Comparison of ENCODE assay signal across 8 cellular contexts in genomic region chr1:184387871-184388670, GRCh38. TPM values are rescaled to one million over a fixed set of nuclear protein-coding genes. Genes with fewer than 3 reads are reported as not detected.
DNase-seq lines count a peak whose midpoint lies in the region; ATAC-seq and TF ChIP-seq lines count a peak whose summit lies in the region.

No MANE protein-coding gene starts in this region.

- H3K27ac ChIP-seq in GM23338 (ENCODE audit: low read depth) (no peak overlapping the region), SJCRH30 (no peak overlapping the region), colonic mucosa (peak overlapping the region; percentile 75)

- H3K36me3 Mint-ChIP-seq in GM23338 (ENCODE audit: low read depth) = no peaks in the 10 kb centered on the region; the same call in 2 of the 3 replicates
- peaks cover 7% of the 10 kb centered on the region for H3K36me3 Mint-ChIP-seq in stimulated activated effector memory CD8-positive, alpha-beta T cell treated with anti-CD3 and anti-CD28 coated beads, Interleukin-12 subunit alpha, Interleukin-12 subunit beta, amount 100 ng/mL, for 72 hours

- peaks cover 9% of the 10 kb centered on the region; the same call in 1 of the 2 replicates for H3K27me3 ChIP-seq in GM23338 (ENCODE audit: insufficient read depth)
- H3K27me3 ChIP-seq in SJCRH30 = no peaks in the 10 kb centered on the region; the same call in 1 of the 2 replicates
- H3K27me3 ChIP-seq in colonic mucosa = no peaks in the 10 kb centered on the region

- H3K9me3 ChIP-seq in SJCRH30 (replicated peaks) = no peaks in the 10 kb centered on the region
- H3K9me3 ChIP-seq in colonic mucosa = no peaks in the 10 kb centered on the region

- TF ChIP-seq CTCF in AG09319 (IDR thresholded peaks at IDR 0.05; ENCODE audit: low read depth, low read length) (no peak; the same call in none of the 2 replicates), GM23338 (conservative IDR thresholded peaks at IDR 0.05; ENCODE audit: low read depth in 2 of 2) (no peak), colonic mucosa (IDR thresholded peaks at IDR 0.05) (no peak)

- peak overlapping the region; percentile 94 for H3K4me2 ChIP-seq in GM23338

- H3K9me2 ChIP-seq in GM23338 (ENCODE audit: insufficient read depth) = no peaks in the 10 kb centered on the region

- DNase-seq in AG09319 (ENCODE audit: extremely low read depth, low read depth) (peak; percentile 48), GM23338 (ENCODE audit: low spot score) (peak; percentile 45), SJCRH30 (peak; percentile 8 to 32), colonic mucosa (peak; percentile 63), left kidney (ENCODE audit: low read depth, low spot score) (peak; percentile 70), MV-4-11 (lab: John Stamatoyannopoulos, UW) (no peak)
- DNase-seq in stimulated activated effector memory CD8-positive, alpha-beta T cell treated with anti-CD3 and anti-CD28 coated beads, Interleukin-12 subunit alpha, Interleukin-12 subunit beta, amount 100 ng/mL, for 72 hours (ENCODE audit: low spot score in 2 of 2) = peak in 1 of 2 donors; percentile 57

- H3K27me3 Mint-ChIP-seq in GM23338 (ENCODE audit: insufficient read depth, low read depth, poor library complexity) = peaks cover 10% of the 10 kb centered on the region

- H3K9me3 Mint-ChIP-seq in GM23338 = no peaks in the 10 kb centered on the region; the same call in 2 of the 3 replicates
- no peaks in the 10 kb centered on the region for H3K9me3 Mint-ChIP-seq in stimulated activated effector memory CD8-positive, alpha-beta T cell treated with anti-CD3 and anti-CD28 coated beads, Interleukin-12 subunit alpha, Interleukin-12 subunit beta, amount 100 ng/mL, for 72 hours

- peak overlapping the region; percentile 60 to 89 for H3K9ac ChIP-seq in colonic mucosa (ENCODE audit: low read depth in 2 of 2, low read length in 2 of 2)

- no peak for ATAC-seq in GM23338
- ATAC-seq in stimulated activated effector memory CD8-positive, alpha-beta T cell treated with anti-CD3 and anti-CD28 coated beads, Interleukin-12 subunit alpha, Interleukin-12 subunit beta, amount 100 ng/mL, for 72 hours = peak; percentile 55
- ATAC-seq in HG03457 (IDR thresholded peaks at IDR 0.05; ENCODE audit: unreplicated experiment) = no peak

- H3F3A ChIP-seq in GM23338 (replicated peaks; ENCODE audit: low read depth) = no peaks in the 10 kb centered on the region

- peak overlapping the region; percentile 88; the same call in 1 of the 2 replicates for H2AFZ ChIP-seq in GM23338

- H3K4me3 ChIP-seq in GM23338 (peak overlapping the region; percentile 94), SJCRH30 (peak overlapping the region; percentile 71), colonic mucosa (peak overlapping the region; percentile 80)

- H3K4me1 Mint-ChIP-seq in GM23338 = peaks cover 58% of the 10 kb centered on the region
- peaks cover 30% of the 10 kb centered on the region for H3K4me1 Mint-ChIP-seq in stimulated activated effector memory CD8-positive, alpha-beta T cell treated with anti-CD3 and anti-CD28 coated beads, Interleukin-12 subunit alpha, Interleukin-12 subunit beta, amount 100 ng/mL, for 72 hours

- peaks cover 56% of the 10 kb centered on the region for H3K79me2 ChIP-seq in GM23338 (replicated peaks; ENCODE audit: insufficient read depth)

- intact Hi-C loops in colonic mucosa (cut with DNase I) = loop anchor here (10.0 kb wide), 1 partner anchor 277 kb away; no protein-coding TSS in a partner anchor

- peaks cover 22% of the 10 kb centered on the region for H4K20me1 ChIP-seq in GM23338 (replicated peaks; ENCODE audit: insufficient read depth)

- H3K36me3 ChIP-seq in GM23338 (ENCODE audit: insufficient read depth) = no peaks in the 10 kb centered on the region
- no peaks in the 10 kb centered on the region for H3K36me3 ChIP-seq in SJCRH30
- no peaks in the 10 kb centered on the region for H3K36me3 ChIP-seq in colonic mucosa

- H3K4me1 ChIP-seq in GM23338 (ENCODE audit: insufficient read depth) (peaks cover 60% of the 10 kb centered on the region), SJCRH30 (no peaks in the 10 kb centered on the region; the same call in 1 of the 2 replicates), colonic mucosa (peaks cover under 1% of the 10 kb centered on the region)

- no peak overlapping the region for H3K27ac Mint-ChIP-seq in GM23338
- peak overlapping the region; percentile 72 for H3K27ac Mint-ChIP-seq in stimulated activated effector memory CD8-positive, alpha-beta T cell treated with anti-CD3 and anti-CD28 coated beads, Interleukin-12 subunit alpha, Interleukin-12 subunit beta, amount 100 ng/mL, for 72 hours

- peak overlapping the region; percentile 89 for H3K4me3 Mint-ChIP-seq in GM23338
- peak overlapping the region; percentile 81 for H3K4me3 Mint-ChIP-seq in stimulated activated effector memory CD8-positive, alpha-beta T cell treated with anti-CD3 and anti-CD28 coated beads, Interleukin-12 subunit alpha, Interleukin-12 subunit beta, amount 100 ng/mL, for 72 hours

TF ChIP-seq in GM23338, 12 proteins besides CTCF, POLR2A, EP300 and RAD21:
- TF ChIP-seq POLR2AphosphoS5 (IDR thresholded peaks at IDR 0.05; ENCODE audit: low read depth) (no peak), JUNB (IDR thresholded peaks at IDR 0.05; ENCODE audit: unreplicated experiment) (no peak), REST (IDR thresholded peaks at IDR 0.05; ENCODE audit: unreplicated experiment) (no peak), ZNF331 (CRISPR knock-in tag; IDR thresholded peaks at IDR 0.05; ENCODE audit: low read depth) (no peak), CREB1 (CRISPR knock-in tag; IDR thresholded peaks at IDR 0.05; ENCODE audit: low read depth) (no peak)
TF ChIP-seq in GM23338: peak in this region for 0.

RNA-seq across cellular contexts. Expression of gene C1orf21, which starts 1.2 kb away (rescaled TPM):
- total RNA-seq in GM23338 (2014; rRNA removed; shearing (Covaris generic)) = 28.0 and 34.2 TPM in 2 replicates
- 38.1 and 40.4 TPM in 2 replicates for polyA plus RNA-seq in GM23338 (2016; fragmentation: Nextera tagmentation; extraction: Ambion mirVana)
- total RNA-seq in SJCRH30 (2014; rRNA removed; shearing (Covaris generic)) = 5.8 and 7.5 TPM in 2 replicates
- 10 to 100 TPM; 68.1 to 81.1 TPM for total RNA-seq in colonic mucosa
